Comparison of ENCODE assay signal across 8 cellular contexts in the genomic region with DNA sequence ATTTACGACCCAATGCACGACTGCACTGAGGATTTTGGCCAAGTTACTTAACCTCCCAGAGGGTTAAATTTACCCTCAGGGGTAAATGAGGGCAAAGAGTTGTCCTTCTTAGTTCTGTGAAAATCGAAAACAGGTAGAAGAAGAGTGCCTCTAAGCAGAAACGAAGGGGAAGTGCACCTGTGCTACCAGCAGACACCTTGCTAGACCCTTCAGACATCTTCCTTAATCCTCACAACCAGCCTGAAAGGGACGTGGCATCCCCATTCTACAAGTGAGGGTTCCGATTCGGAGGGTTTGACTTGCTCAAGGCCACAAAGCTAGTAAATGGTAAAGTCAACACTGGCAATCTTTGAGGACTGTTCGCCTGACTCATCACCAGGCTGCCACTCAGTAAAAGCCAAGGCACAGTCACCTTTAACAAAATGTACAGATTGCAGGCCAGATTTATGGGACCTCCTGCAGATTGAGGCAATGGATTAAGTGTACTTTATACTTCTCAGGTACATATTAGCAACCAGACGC. TPM values are rescaled to one million over a fixed set of nuclear protein-coding genes. Genes with fewer than 3 reads are reported as not detected.
A peak's percentile ranks its signal among the peaks of the same experiment; 100 is the strongest.
DNase-seq lines count a peak whose midpoint lies in the region; ATAC-seq and TF ChIP-seq lines count a peak whose summit lies in the region.

No MANE protein-coding gene starts in this region.

- WGBS in tibial nerve, 2 donors: 59 to 67% methylated on average over 9 of the region's 9 CpGs

- TF ChIP-seq CTCF in RWPE1 (conservative IDR thresholded peaks at IDR 0.05; ENCODE audit: low read depth) (no peak), tibial nerve (IDR thresholded peaks at IDR 0.05) (no peak)

- H3K27ac ChIP-seq in RWPE1: peak overlapping the region; percentile 98
- H3K27ac ChIP-seq in tibial nerve: peak overlapping the region; percentile 80 to 99 (median 94)

- no peak for TF ChIP-seq EP300 in tibial nerve (IDR thresholded peaks at IDR 0.05)

- no peaks in the 10 kb centered on the region for H3K9me3 ChIP-seq in tibial nerve

- peaks cover 49% of the 10 kb centered on the region for H3K4me1 Mint-ChIP-seq in memory B cell

- peak overlapping the region; percentile 88 for H3K4me3 Mint-ChIP-seq in memory B cell

- no peaks in the 10 kb centered on the region for H3K9me3 Mint-ChIP-seq in memory B cell

- no peaks in the 10 kb centered on the region for H3K27me3 ChIP-seq in tibial nerve

- no peak for TF ChIP-seq POLR2A in tibial nerve (IDR thresholded peaks at IDR 0.05)

- H3K36me3 Mint-ChIP-seq in memory B cell: no peaks in the 10 kb centered on the region

- H3K27ac Mint-ChIP-seq in memory B cell: peak overlapping the region; percentile 95

- H3K27me3 Mint-ChIP-seq in memory B cell: no peaks in the 10 kb centered on the region

- POLR2A ChIA-PET in RWPE1 (lab: Yijun Ruan, JAX; ENCODE audit: low non-redundant PET): interaction anchor here (1.2 kb wide), 1 partner anchor 33 kb away, joined by 3 read pairs; no protein-coding TSS in a partner anchor

- H3K4me1 ChIP-seq in tibial nerve: peaks cover 0 to 55% (median 36%) of the 10 kb centered on the region in 4 donors

- CTCF ChIA-PET in RWPE1 (lab: Yijun Ruan, JAX): interaction anchor here (4.0 kb wide), 1 partner anchor 110 kb away, joined by 16 read pairs; no protein-coding TSS in a partner anchor

- ATAC-seq in memory B cell (ENCODE audit: low read depth) (peak; percentile 13), HG02623 (IDR thresholded peaks at IDR 0.05; ENCODE audit: unreplicated experiment) (no peak), left lobe of liver (no peak)

- H3K4me3 ChIP-seq in tibial nerve: peak overlapping the region in 3 of 4 donors; percentile 48 to 65 (median 59)

- H3K36me3 ChIP-seq in tibial nerve: no peaks in the 10 kb centered on the region

- peak; percentile 12 for DNase-seq in activated T-cell treated with anti-CD3 and anti-CD28 coated beads for 48 hours (ENCODE audit: low read depth)
- DNase-seq in activated T-cell treated with anti-CD3 and anti-CD28 coated beads for 4 hours: no peak
- DNase-seq in RWPE1 (ENCODE audit: low spot score): no peak
- DNase-seq in central memory CD4-positive, alpha-beta T cell: peak; percentile 27
- DNase-seq in memory B cell (ENCODE audit: low spot score in 2 of 2): no peak
- no peak for DNase-seq in tibial nerve (ENCODE audit: low spot score in 2 of 2)
- no peak for DNase-seq in left lobe of liver (ENCODE audit: low spot score)

RNA-seq across cellular contexts. Expression of a gene that starts 1.6 kb away (rescaled TPM):
- total RNA-seq in tibial nerve (not detected), left lobe of liver (not detected)

RNA-seq across cellular contexts. Expression of a gene that starts 57.7 kb away (rescaled TPM):
- total RNA-seq in tibial nerve: 10 to 100 TPM in 2 of 4 donors, 1 to 10 TPM in 2; 2.0 to 12.6 (median 8.4) TPM
- 4.4 TPM for total RNA-seq in left lobe of liver

Comparison
In these comparisons a context has a peak if more than half of its experiments do, and no peak if none do; other contexts are left out.
1. DNase-seq: peak in activated T-cell treated with anti-CD3 and anti-CD28 coated beads for 48 hours (single experiment) and central memory CD4-positive, alpha-beta T cell (single experiment); none in activated T-cell treated with anti-CD3 and anti-CD28 coated beads for 4 hours (single experiment), RWPE1 (single experiment), memory B cell (0 of 2), tibial nerve (0 of 2) and left lobe of liver (single experiment).